8 cellular contexts compared by ENCODE assay signal in genomic region chr5:139635606-139636206, GRCh38. TPM values are rescaled to one million over a fixed set of nuclear protein-coding genes. Genes with fewer than 3 reads are reported as not detected.
A peak's percentile ranks its signal among the peaks of the same experiment; 100 is the strongest.
DNase-seq lines count a peak whose midpoint lies in the region; ATAC-seq and TF ChIP-seq lines count a peak whose summit lies in the region.

No MANE protein-coding gene starts in this region.

- DNase-seq in DMS79 treated with DMSO at 0.1 percent for 48 hours (lab: John Stamatoyannopoulos, UW) (peak; percentile 70), RPMI8226 (peak; percentile 89), caudate nucleus (lab: John Stamatoyannopoulos, UW) (peak in 22 of 61 donors; percentile 26 to 63 (median 44)), kidney epithelial cell (ENCODE audit: low read depth) (peak; percentile 85)
- DNase-seq in stimulated activated naive B cell treated with anti-CD40 and anti-IgM and Interleukin-4, amounts not matched to agents 10 μg/mL and 1 μg/mL and 100 μg/mL, for 72 hours, result no peak

- H3K4me3 ChIP-seq in kidney epithelial cell (ENCODE audit: low read depth, low read length), result no peak overlapping the region

- peaks cover 6 to 27% of the 10 kb centered on the region in 2 donors for H3K36me3 Mint-ChIP-seq in stimulated activated naive B cell treated with anti-CD40 and anti-IgM and Interleukin-4, amounts not matched to agents 10 μg/mL and 1 μg/mL and 100 μg/mL, for 72 hours

- H3K27me3 ChIP-seq in kidney epithelial cell (ENCODE audit: control insufficient read depth, insufficient read depth, low read length), result no peaks in the 10 kb centered on the region

- no peaks in the 10 kb centered on the region for H3K9me3 Mint-ChIP-seq in stimulated activated naive B cell treated with anti-CD40 and anti-IgM and Interleukin-4, amounts not matched to agents 10 μg/mL and 1 μg/mL and 100 μg/mL, for 72 hours

- peak; percentile 6 for ATAC-seq in HG02970 (IDR thresholded peaks at IDR 0.05; ENCODE audit: low FRiP score, unreplicated experiment)
- ATAC-seq in stimulated activated naive B cell treated with anti-CD40 and anti-IgM and Interleukin-4, amounts not matched to agents 10 μg/mL and 1 μg/mL and 100 μg/mL, for 72 hours (replicated peaks), result peak; percentile 8 to 13
- no peak for ATAC-seq in HG03571 (IDR thresholded peaks at IDR 0.05; ENCODE audit: unreplicated experiment)
- no peak for ATAC-seq in GM18867 (IDR thresholded peaks at IDR 0.05; ENCODE audit: unreplicated experiment)

- no peaks in the 10 kb centered on the region for H3K36me3 ChIP-seq in kidney epithelial cell (ENCODE audit: control insufficient read depth, insufficient read depth, low read length)

- H3K27me3 Mint-ChIP-seq in stimulated activated naive B cell treated with anti-CD40 and anti-IgM and Interleukin-4, amounts not matched to agents 10 μg/mL and 1 μg/mL and 100 μg/mL, for 72 hours, result no peaks in the 10 kb centered on the region

- peak; percentile 62 for TF ChIP-seq CTCF in kidney epithelial cell (IDR thresholded peaks at IDR 0.05; ENCODE audit: insufficient read depth, low read length, poor library complexity, severe bottlenecking)

- H3K27ac Mint-ChIP-seq in stimulated activated naive B cell treated with anti-CD40 and anti-IgM and Interleukin-4, amounts not matched to agents 10 μg/mL and 1 μg/mL and 100 μg/mL, for 72 hours, result peak overlapping the region; percentile 99

- H3K4me1 Mint-ChIP-seq in stimulated activated naive B cell treated with anti-CD40 and anti-IgM and Interleukin-4, amounts not matched to agents 10 μg/mL and 1 μg/mL and 100 μg/mL, for 72 hours, result peaks cover 61 to 83% of the 10 kb centered on the region in 2 donors

- H3K27ac ChIP-seq in caudate nucleus (ENCODE audit: low read depth, low read length), result peak overlapping the region; percentile 41

- peak overlapping the region; percentile 77 to 81 for H3K4me3 Mint-ChIP-seq in stimulated activated naive B cell treated with anti-CD40 and anti-IgM and Interleukin-4, amounts not matched to agents 10 μg/mL and 1 μg/mL and 100 μg/mL, for 72 hours

RNA-seq across cellular contexts. Expression of gene CXXC5, which starts 12.4 kb away (rescaled TPM):
- 167 and 183 TPM in 2 replicates for total RNA-seq in kidney epithelial cell

Comparison
In these comparisons a context has a peak if more than half of its experiments do, and no peak if none do; other contexts are left out.
1. ATAC-seq: peak in HG02970 (single experiment) and stimulated activated naive B cell treated with anti-CD40 and anti-IgM and Interleukin-4, amounts not matched to agents 10 μg/mL and 1 μg/mL and 100 μg/mL, for 72 hours (2 of 2); none in HG03571 (single experiment) and GM18867 (single experiment).